ENCODE assay signal across 1 cellular context in genomic region chr5:146446861-146447733, GRCh38.
TF ChIP-seq lines count a peak whose summit lies in the region.

Gene TCERG1, plus strand, starts transcription at chr5:146447333. Its CDS starts 17 bp downstream, at chr5:146447350.

TF ChIP-seq in H1, 55 proteins besides CTCF, POLR2A, EP300 and RAD21 (continued from another document):
- TF ChIP-seq CHD7 (IDR thresholded peaks at IDR 0.05; ENCODE audit: insufficient replicate concordance, low read length) (no peak), PHF8 (conservative IDR thresholded peaks at IDR 0.05; ENCODE audit: low read depth, low read length) (peak; percentile 97), GABPA (IDR thresholded peaks at IDR 0.05; ENCODE audit: borderline replicate concordance, insufficient read depth, low read length) (no peak), ZNF274 (IDR thresholded peaks at IDR 0.05; ENCODE audit: borderline replicate concordance, extremely low read depth, low read length) (no peak), FOSL1 (IDR thresholded peaks at IDR 0.05; ENCODE audit: insufficient read depth, low read depth, low read length) (no peak), SP2 (IDR thresholded peaks at IDR 0.05; ENCODE audit: low read length) (peak; percentile 96), CTBP2 (IDR thresholded peaks at IDR 0.05; ENCODE audit: borderline replicate concordance, insufficient read depth, insufficient read length, low read length) (no peak), HDAC6 (IDR thresholded peaks at IDR 0.05; ENCODE audit: low read depth, low read length) (no peak), HDAC2 (IDR thresholded peaks at IDR 0.05; ENCODE audit: borderline replicate concordance in 1 of 2, low read depth in 2 of 2, low read length in 2 of 2) (peak in 1 of 2 experiments; percentile 13; a peak in 1 of 4 replicates), MAFK (IDR thresholded peaks at IDR 0.05; ENCODE audit: low read depth, low read length) (no peak), BCL11A (IDR thresholded peaks at IDR 0.05; ENCODE audit: low read depth in 2 of 2, low read length in 2 of 2) (no peak), SIN3A (conservative IDR thresholded peaks at IDR 0.05 in 1 of 2, IDR thresholded peaks at IDR 0.05 in 1 of 2; ENCODE audit: low read depth in 1 of 2, low read length in 2 of 2) (peak in 1 of 2 experiments; percentile 32; a peak in 1 of 4 replicates), KDM5A (IDR thresholded peaks at IDR 0.05; ENCODE audit: low read length) (peak; percentile 85), TAF7 (optimal IDR thresholded peaks at IDR 0.05; ENCODE audit: borderline replicate concordance, low read depth, low read length) (peak; percentile 62), SP4 (IDR thresholded peaks at IDR 0.05; ENCODE audit: low read length) (peak; percentile 85; the same call in 1 of the 2 replicates), KDM1A (IDR thresholded peaks at IDR 0.05; ENCODE audit: borderline replicate concordance, low read length) (no peak), JUN (IDR thresholded peaks at IDR 0.05; ENCODE audit: low read depth, low read length) (no peak), SIX5 (IDR thresholded peaks at IDR 0.05; ENCODE audit: low read depth, low read length) (no peak), BACH1 (IDR thresholded peaks at IDR 0.05; ENCODE audit: low read length) (no peak), CHD1 (IDR thresholded peaks at IDR 0.05; ENCODE audit: low read depth, low read length) (0 out of 2 replicates have a peak, but pooled peaks have one; percentile 58), ATF2 (IDR thresholded peaks at IDR 0.05; ENCODE audit: low read length) (no peak), ASH2L (IDR thresholded peaks at IDR 0.05; ENCODE audit: low read length) (peak; percentile 99), SUZ12 (IDR thresholded peaks at IDR 0.05; ENCODE audit: low read length) (no peak), SIRT6 (IDR thresholded peaks at IDR 0.05; ENCODE audit: low read length) (no peak), GTF2F1 (IDR thresholded peaks at IDR 0.05; ENCODE audit: borderline replicate concordance, low read depth, low read length) (no peak), CBX5 (IDR thresholded peaks at IDR 0.05; ENCODE audit: low read depth, low read length) (no peak), POU5F1 (IDR thresholded peaks at IDR 0.05; ENCODE audit: low read depth, low read length) (no peak), RBBP5 (IDR thresholded peaks at IDR 0.05; ENCODE audit: borderline replicate concordance, low read depth, low read length) (peak; percentile 99), RFX5 (IDR thresholded peaks at IDR 0.05; ENCODE audit: borderline replicate concordance, low read depth, low read length) (0 out of 2 replicates have a peak, but pooled peaks have one; percentile 19), TBP (IDR thresholded peaks at IDR 0.05; ENCODE audit: low read depth, low read length) (peak; percentile 84), TCF12 (IDR thresholded peaks at IDR 0.05; ENCODE audit: low read depth, low read length) (no peak), TEAD4 (IDR thresholded peaks at IDR 0.05; ENCODE audit: low read depth, low read length) (no peak), POLR2AphosphoS5 (IDR thresholded peaks at IDR 0.05; ENCODE audit: low read depth, low read length) (peak; percentile 90), SP1 (IDR thresholded peaks at IDR 0.05; ENCODE audit: low read depth, low read length) (peak; percentile 100), NANOG (IDR thresholded peaks at IDR 0.05; ENCODE audit: insufficient read depth, low read depth, low read length, poor library complexity, severe bottlenecking) (no peak), TAF1 (IDR thresholded peaks at IDR 0.05; ENCODE audit: low read depth, low read length) (peak; percentile 93), EZH2 (IDR thresholded peaks at IDR 0.05; ENCODE audit: low read depth, low read length, severe bottlenecking) (no peak), EGR1 (IDR thresholded peaks at IDR 0.05; ENCODE audit: borderline replicate concordance, low read depth, low read length) (no peak), CHD2 (IDR thresholded peaks at IDR 0.05; ENCODE audit: low read length) (peak; percentile 95), SAP30 (IDR thresholded peaks at IDR 0.05; ENCODE audit: insufficient read depth, insufficient replicate concordance, low read length) (no peak), RNF2 (IDR thresholded peaks at IDR 0.05; ENCODE audit: borderline replicate concordance, low read depth, low read length, missing control alignments, poor library complexity, severe bottlenecking) (no peak), KDM4A (IDR thresholded peaks at IDR 0.05; ENCODE audit: low read depth, low read length, severe bottlenecking) (no peak), YY1 (IDR thresholded peaks at IDR 0.05; ENCODE audit: low read depth, low read length) (peak; percentile 95), SRF (IDR thresholded peaks at IDR 0.05; ENCODE audit: low read depth, low read length) (no peak), CBX8 (IDR thresholded peaks at IDR 0.05; ENCODE audit: borderline replicate concordance, low read depth, low read length) (no peak)
- TF ChIP-seq, protein P1, sequence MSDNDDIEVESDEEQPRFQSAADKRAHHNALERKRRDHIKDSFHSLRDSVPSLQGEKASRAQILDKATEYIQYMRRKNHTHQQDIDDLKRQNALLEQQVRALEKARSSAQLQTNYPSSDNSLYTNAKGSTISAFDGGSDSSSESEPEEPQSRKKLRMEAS (IDR thresholded peaks at IDR 0.05), result peak; percentile 99
- TF ChIP-seq, protein P2, sequence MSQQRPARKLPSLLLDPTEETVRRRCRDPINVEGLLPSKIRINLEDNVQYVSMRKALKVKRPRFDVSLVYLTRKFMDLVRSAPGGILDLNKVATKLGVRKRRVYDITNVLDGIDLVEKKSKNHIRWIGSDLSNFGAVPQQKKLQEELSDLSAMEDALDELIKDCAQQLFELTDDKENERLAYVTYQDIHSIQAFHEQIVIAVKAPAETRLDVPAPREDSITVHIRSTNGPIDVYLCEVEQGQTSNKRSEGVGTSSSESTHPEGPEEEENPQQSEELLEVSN (IDR thresholded peaks at IDR 0.05), result peak; percentile 97
- TF ChIP-seq, protein P3, sequence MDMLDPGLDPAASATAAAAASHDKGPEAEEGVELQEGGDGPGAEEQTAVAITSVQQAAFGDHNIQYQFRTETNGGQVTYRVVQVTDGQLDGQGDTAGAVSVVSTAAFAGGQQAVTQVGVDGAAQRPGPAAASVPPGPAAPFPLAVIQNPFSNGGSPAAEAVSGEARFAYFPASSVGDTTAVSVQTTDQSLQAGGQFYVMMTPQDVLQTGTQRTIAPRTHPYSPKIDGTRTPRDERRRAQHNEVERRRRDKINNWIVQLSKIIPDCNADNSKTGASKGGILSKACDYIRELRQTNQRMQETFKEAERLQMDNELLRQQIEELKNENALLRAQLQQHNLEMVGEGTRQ (IDR thresholded peaks at IDR 0.05; ENCODE audit: low read length), result peak; percentile 77
- TF ChIP-seq, protein P4, sequence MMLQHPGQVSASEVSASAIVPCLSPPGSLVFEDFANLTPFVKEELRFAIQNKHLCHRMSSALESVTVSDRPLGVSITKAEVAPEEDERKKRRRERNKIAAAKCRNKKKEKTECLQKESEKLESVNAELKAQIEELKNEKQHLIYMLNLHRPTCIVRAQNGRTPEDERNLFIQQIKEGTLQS (IDR thresholded peaks at IDR 0.05; ENCODE audit: insufficient read depth, low read depth, low read length), result no peak
